21 cellular contexts compared by ENCODE assay signal in genomic region chr10:122207135-122207534, GRCh38.
"Had no signal": no experiment of that assay in that cellular context is flagged by ENCODE, and none has a peak within 500 bp of the region (broad histone marks: within the 10 kb centered on the region; RNA-seq: fewer than 3 reads in every experiment).

No MANE protein-coding gene starts in this region.

- H3K4me1 ChIP-seq: foreskin keratinocyte, testis, tibial nerve, upper lobe of right lung, vagina had no signal

- H3K27ac Mint-ChIP-seq: stimulated activated naive B cell treated with anti-CD40 and anti-IgM and Interleukin-4, amounts not matched to agents 10 μg/mL and 1 μg/mL and 100 μg/mL, for 72 hours had no signal

- H3K27me3 ChIP-seq: foreskin keratinocyte, ovary, spleen, testis, tibial nerve, upper lobe of right lung, vagina had no signal

- H3K36me3 ChIP-seq: ovary had no signal

- H3K9me3 ChIP-seq: mucosa of descending colon, ovary, spleen, testis, tibial nerve, upper lobe of right lung, vagina had no signal

- H3K9me3 Mint-ChIP-seq: neural crest cell; stimulated activated naive CD8-positive, alpha-beta T cell treated with anti-CD3 and anti-CD28 coated beads, Interleukin-15, amount 100 ng/mL, for 72 hours had no signal

- H3K4me3 ChIP-seq: mucosa of descending colon, ovary, spleen, testis, tibial nerve, upper lobe of right lung, vagina had no signal

- H3K27ac ChIP-seq: foreskin keratinocyte, ovary, spleen, testis, tibial nerve, upper lobe of right lung, vagina had no signal

- ATAC-seq: naive thymus-derived CD8-positive, alpha-beta T cell; sciatic nerve; stimulated activated naive CD8-positive, alpha-beta T cell treated with anti-CD3 and anti-CD28 coated beads, Interleukin-15, amount 100 ng/mL, for 72 hours; upper lobe of right lung had no signal

- H3K27me3 Mint-ChIP-seq: progenitor cell of endocrine pancreas; stimulated activated naive B cell treated with anti-CD40 and anti-IgM and Interleukin-4, amounts not matched to agents 10 μg/mL and 1 μg/mL and 100 μg/mL, for 72 hours had no signal

- H3K4me3 Mint-ChIP-seq: naive thymus-derived CD8-positive, alpha-beta T cell; neural crest cell; stimulated activated naive B cell treated with anti-CD40 and anti-IgM and Interleukin-4, amounts not matched to agents 10 μg/mL and 1 μg/mL and 100 μg/mL, for 72 hours; stimulated activated naive CD8-positive, alpha-beta T cell treated with anti-CD3 and anti-CD28 coated beads, Interleukin-15, amount 100 ng/mL, for 72 hours had no signal

- H3K36me3 Mint-ChIP-seq: naive thymus-derived CD8-positive, alpha-beta T cell had no signal

- DNase-seq: cerebellar nuclear complex; erythroblast; islet precursor cell; mucosa of descending colon; naive thymus-derived CD8-positive, alpha-beta T cell; nucleus accumbens; ovary; spleen; stimulated activated CD4-positive, alpha-beta T cell treated with anti-CD3 and anti-CD28 coated beads, Interleukin-15, amount 100 ng/mL, for 24 hours; stimulated activated CD4-positive, alpha-beta T cell treated with anti-CD3 and anti-CD28 coated beads, Interleukin-1b, Interleukin-23, amount 100 ng/mL, for 48 hours; stimulated activated CD4-positive, alpha-beta T cell treated with anti-CD3 and anti-CD28 coated beads, Interleukin-4, amount 100 ng/mL, for 4 hours; stimulated activated naive B cell treated with anti-CD40 and anti-IgM and Interleukin-4, amounts not matched to agents 10 μg/mL and 1 μg/mL and 100 μg/mL, for 72 hours; stimulated activated naive CD8-positive, alpha-beta T cell treated with anti-CD3 and anti-CD28 coated beads, Interleukin-15, amount 100 ng/mL, for 72 hours; testis; upper lobe of right lung had no signal

- H3K4me1 Mint-ChIP-seq: stimulated activated naive B cell treated with anti-CD40 and anti-IgM and Interleukin-4, amounts not matched to agents 10 μg/mL and 1 μg/mL and 100 μg/mL, for 72 hours; stimulated activated naive CD8-positive, alpha-beta T cell treated with anti-CD3 and anti-CD28 coated beads, Interleukin-15, amount 100 ng/mL, for 72 hours had no signal
